ENCODE assay signal across 13 cellular contexts in genomic region chr13:66506979-66507378, GRCh38.
DNase-seq lines count a peak whose midpoint lies in the region; ATAC-seq and TF ChIP-seq lines count a peak whose summit lies in the region.
"Had no signal": no experiment of that assay in that cellular context is flagged by ENCODE, and none has a peak within 500 bp of the region (broad histone marks: within the 10 kb centered on the region; RNA-seq: fewer than 3 reads in every experiment).

No MANE protein-coding gene starts in this region.

- H3K4me1 Mint-ChIP-seq in activated T-helper 2 cell treated with anti-CD3 and anti-CD28 coated beads, Interferon-gamma antibody, Interleukin-2, Interleukin-4, amounts not matched to agents 10 μg/mL and 5 μg/mL and 100 μg/mL, durations not matched to agents 14 hours and 24 hours and 36 hours (ENCODE audit: low read depth), result no peaks in the 10 kb centered on the region

- H3K9me3 Mint-ChIP-seq in activated T-helper 2 cell treated with anti-CD3 and anti-CD28 coated beads, Interferon-gamma antibody, Interleukin-2, Interleukin-4, amounts not matched to agents 10 μg/mL and 5 μg/mL and 100 μg/mL, durations not matched to agents 14 hours and 24 hours and 36 hours, result no peaks in the 10 kb centered on the region
- H3K9me3 Mint-ChIP-seq: HFFc6 had no signal

- no peak for TF ChIP-seq CTCF in choroid plexus epithelial cell (conservative IDR thresholded peaks at IDR 0.05; ENCODE audit: low read depth, low read length)

- H3K27ac Mint-ChIP-seq in activated T-helper 2 cell treated with anti-CD3 and anti-CD28 coated beads, Interferon-gamma antibody, Interleukin-2, Interleukin-4, amounts not matched to agents 10 μg/mL and 5 μg/mL and 100 μg/mL, durations not matched to agents 14 hours and 24 hours and 36 hours, result no peak overlapping the region
- H3K27ac Mint-ChIP-seq: activated T-cell treated with anti-CD3 and anti-CD28 coated beads, Interleukin-2, amount 50 U/mL, for 72 hours; HFFc6 had no signal

- DNase-seq in choroid plexus epithelial cell (ENCODE audit: low read depth), result peak; percentile 44
- DNase-seq in activated T-helper 2 cell treated with anti-CD3 and anti-CD28 coated beads, Interferon-gamma antibody, Interleukin-2, Interleukin-4, amounts not matched to agents 10 μg/mL and 5 μg/mL and 100 μg/mL, durations not matched to agents 14 hours and 24 hours and 36 hours (ENCODE audit: low spot score), result no peak
- DNase-seq in NCI-H1436 (lab: John Stamatoyannopoulos, UW), result no peak
- DNase-seq in stimulated activated CD4-positive, alpha-beta T cell treated with anti-CD3 and anti-CD28 coated beads, Interleukin-4, amount 100 ng/mL, for 1 hour, result no peak
- no peak for DNase-seq in GDM1 (lab: John Stamatoyannopoulos, UW)
- DNase-seq: activated CD4-positive, alpha-beta T cell treated with anti-CD3 and anti-CD28 coated beads for 1 hour; activated T-cell treated with anti-CD3 and anti-CD28 coated beads, Interleukin-2, amount 50 U/mL, for 72 hours; HFFc6; MG63 had no signal

- H3K4me3 ChIP-seq in choroid plexus epithelial cell (ENCODE audit: low read depth, low read length), result no peak overlapping the region
- H3K4me3 ChIP-seq: ascending aorta, MG63 had no signal

- intact Hi-C loops in activated T-helper 2 cell treated with anti-CD3 and anti-CD28 coated beads, Interferon-gamma antibody, Interleukin-2, Interleukin-4, amounts not matched to agents 10 μg/mL and 5 μg/mL and 100 μg/mL, durations not matched to agents 14 hours and 24 hours and 36 hours (cut with micrococcal nuclease), result no loop called here

- ATAC-seq in GM18505 (IDR thresholded peaks at IDR 0.05; ENCODE audit: unreplicated experiment) (peak; percentile 71), GM21390 (IDR thresholded peaks at IDR 0.05; ENCODE audit: unreplicated experiment) (peak; percentile 97), HG03439 (IDR thresholded peaks at IDR 0.05; ENCODE audit: unreplicated experiment) (peak; percentile 73)
- ATAC-seq: activated T-cell treated with anti-CD3 and anti-CD28 coated beads, Interleukin-2, amount 50 U/mL, for 72 hours had no signal

- no peaks in the 10 kb centered on the region for H3K36me3 Mint-ChIP-seq in activated T-helper 2 cell treated with anti-CD3 and anti-CD28 coated beads, Interferon-gamma antibody, Interleukin-2, Interleukin-4, amounts not matched to agents 10 μg/mL and 5 μg/mL and 100 μg/mL, durations not matched to agents 14 hours and 24 hours and 36 hours (ENCODE audit: low read depth)

- H3K27me3 Mint-ChIP-seq in activated T-helper 2 cell treated with anti-CD3 and anti-CD28 coated beads, Interferon-gamma antibody, Interleukin-2, Interleukin-4, amounts not matched to agents 10 μg/mL and 5 μg/mL and 100 μg/mL, durations not matched to agents 14 hours and 24 hours and 36 hours (ENCODE audit: low read depth), result no peaks in the 10 kb centered on the region

- H3K4me3 Mint-ChIP-seq in activated T-helper 2 cell treated with anti-CD3 and anti-CD28 coated beads, Interferon-gamma antibody, Interleukin-2, Interleukin-4, amounts not matched to agents 10 μg/mL and 5 μg/mL and 100 μg/mL, durations not matched to agents 14 hours and 24 hours and 36 hours (ENCODE audit: low read depth), result no peak overlapping the region
- H3K4me3 Mint-ChIP-seq: activated T-cell treated with anti-CD3 and anti-CD28 coated beads, Interleukin-2, amount 50 U/mL, for 72 hours; HFFc6 had no signal

- TF ChIP-seq POLR2A in GM18505 (IDR thresholded peaks at IDR 0.05; ENCODE audit: borderline replicate concordance, extremely low read depth, insufficient read depth, insufficient read length), result no peak
